In the genomic region with DNA sequence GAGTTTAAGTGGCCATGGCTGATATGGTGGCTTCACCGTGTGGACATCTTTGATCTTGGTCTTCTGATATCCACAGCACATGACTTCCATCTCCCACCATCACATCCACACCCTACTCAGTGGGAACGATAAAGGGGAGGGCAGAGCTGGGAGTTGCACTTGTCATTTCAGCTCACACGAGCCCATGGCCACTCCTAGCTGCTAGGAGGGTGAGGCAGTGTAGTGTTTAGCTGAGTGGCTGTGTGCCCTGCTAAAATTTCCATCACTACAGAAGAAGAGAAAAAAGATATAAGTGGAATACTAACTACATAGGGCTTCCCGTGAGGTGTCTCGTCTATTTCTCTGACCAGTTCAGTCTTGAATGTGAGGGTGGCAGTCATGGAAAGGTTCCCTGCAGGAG, we compare ENCODE assay signal across 9 cellular contexts.
"Had no signal": no experiment of that assay in that cellular context is flagged by ENCODE, and none has a peak within 500 bp of the region (broad histone marks: within the 10 kb centered on the region; RNA-seq: fewer than 3 reads in every experiment).

No MANE protein-coding gene starts in this region.

- DNase-seq: activated naive CD4-positive, alpha-beta T cell treated with Interleukin-2 at 50 U/mL for 16 hours; activated T-cell treated with anti-CD3 and anti-CD28 coated beads, Interleukin-2, amount 50 U/mL, for 72 hours; amniotic stem cell; immature natural killer cell; left cardiac atrium; RPMI8226; stimulated activated CD4-positive, alpha-beta T cell treated with anti-CD3 and anti-CD28 coated beads, Interleukin-4, amount 100 ng/mL, for 1 hour; stimulated activated CD8-positive, alpha-beta memory T cell treated with anti-CD3 and anti-CD28 coated beads, Interleukin-4, amount 100 ng/mL, for 48 hours had no signal

- FAIRE-seq: endometrium had no signal

- H3K4me3 Mint-ChIP-seq: activated T-cell treated with anti-CD3 and anti-CD28 coated beads, Interleukin-2, amount 50 U/mL, for 72 hours; immature natural killer cell had no signal

- H3K9me3 Mint-ChIP-seq: immature natural killer cell had no signal

- ATAC-seq: activated T-cell treated with anti-CD3 and anti-CD28 coated beads, Interleukin-2, amount 50 U/mL, for 72 hours had no signal
